Comparison of ENCODE assay signal across 9 cellular contexts in genomic region chr1:61081135-61081636, GRCh38. TPM values are rescaled to one million over a fixed set of nuclear protein-coding genes. Genes with fewer than 3 reads are reported as not detected.
A peak's percentile ranks its signal among the peaks of the same experiment; 100 is the strongest.
DNase-seq lines count a peak whose midpoint lies in the region; FAIRE-seq and TF ChIP-seq lines count a peak whose summit lies in the region.
"Had no signal": no experiment of that assay in that cellular context is flagged by ENCODE, and none has a peak within 500 bp of the region (broad histone marks: within the 10 kb centered on the region; RNA-seq: fewer than 3 reads in every experiment).

No MANE protein-coding gene starts in this region.

- H3K4me2 ChIP-seq in keratinocyte (ENCODE audit: control insufficient read depth, extremely low read depth, insufficient read depth, low read depth, low read length) = peak overlapping the region; percentile 96

- H3K79me2 ChIP-seq in keratinocyte (ENCODE audit: control insufficient read depth, insufficient read depth, low read length) = peaks cover 34% of the 10 kb centered on the region

- TF ChIP-seq POLR2A in testis (IDR thresholded peaks at IDR 0.05) = no peak

- H3K9ac ChIP-seq in keratinocyte (ENCODE audit: control insufficient read depth, extremely low read depth, insufficient read depth, low read length) = peak overlapping the region; percentile 68

- H3K36me3 ChIP-seq in keratinocyte (ENCODE audit: control insufficient read depth in 2 of 2, extremely low read depth in 1 of 2, insufficient read depth in 2 of 2, low read length in 2 of 2) (no peaks in the 10 kb centered on the region), testis (ENCODE audit: low read depth, missing control alignments) (no peaks in the 10 kb centered on the region)

- 1% methylated on average over 6 of the region's 6 CpGs for WGBS in testis, 2 donors

- H3K4me3 ChIP-seq in keratinocyte (ENCODE audit: control insufficient read depth in 2 of 3, extremely low read depth in 1 of 3, insufficient read depth in 2 of 3, low read depth in 1 of 3, low read length in 3 of 3) = peak overlapping the region; percentile 14 to 91 (median 52)
- H3K4me3 ChIP-seq in testis = peak overlapping the region; percentile 82 to 91

- no peak for DNase-seq in T-helper 2 cell treated with Interferon-gamma antibody and Interleukin-4, amounts not matched to agents 5 μg/mL and 100 μg/mL, for 36 hours (ENCODE audit: low spot score)
- DNase-seq in T-helper 2 cell (no peak), keratinocyte (ENCODE audit: low read depth, low spot score) (no peak), testis (no peak), activated gamma-delta T cell treated with Interleukin-2 at 50 U/mL for 16 hours (no peak), RCC 7860 (ENCODE audit: low spot score) (no peak), NCI-H2227 treated with DMSO at 0.1 percent for 48 hours (lab: John Stamatoyannopoulos, UW) (no peak)
- no peak for DNase-seq in activated T-helper 2 cell treated with anti-CD3 and anti-CD28 coated beads, Interferon-gamma antibody, Interleukin-2, Interleukin-4, amounts not matched to agents 10 μg/mL and 5 μg/mL and 100 μg/mL, durations not matched to agents 14 hours and 24 hours and 36 hours (ENCODE audit: low spot score)
- DNase-seq: DND-41 had no signal

- H3K9me3 ChIP-seq in keratinocyte (ENCODE audit: control insufficient read depth, low read depth, low read length) = no peaks in the 10 kb centered on the region
- no peaks in the 10 kb centered on the region for H3K9me3 ChIP-seq in testis

- H3K4me1 Mint-ChIP-seq in T-helper 2 cell treated with Interferon-gamma antibody and Interleukin-4, amounts not matched to agents 5 μg/mL and 100 μg/mL, for 36 hours (ENCODE audit: low read depth) = peaks cover 39% of the 10 kb centered on the region
- H3K4me1 Mint-ChIP-seq in activated T-helper 2 cell treated with anti-CD3 and anti-CD28 coated beads, Interferon-gamma antibody, Interleukin-2, Interleukin-4, amounts not matched to agents 10 μg/mL and 5 μg/mL and 100 μg/mL, durations not matched to agents 14 hours and 24 hours and 36 hours (ENCODE audit: low read depth) = peaks cover 45% of the 10 kb centered on the region

- H3K27me3 Mint-ChIP-seq in T-helper 2 cell treated with Interferon-gamma antibody and Interleukin-4, amounts not matched to agents 5 μg/mL and 100 μg/mL, for 36 hours (ENCODE audit: low read depth) = peaks cover 71% of the 10 kb centered on the region
- H3K27me3 Mint-ChIP-seq in activated T-helper 2 cell treated with anti-CD3 and anti-CD28 coated beads, Interferon-gamma antibody, Interleukin-2, Interleukin-4, amounts not matched to agents 10 μg/mL and 5 μg/mL and 100 μg/mL, durations not matched to agents 14 hours and 24 hours and 36 hours (ENCODE audit: low read depth) = peaks cover 59% of the 10 kb centered on the region

- no peaks in the 10 kb centered on the region for H3K9me3 Mint-ChIP-seq in T-helper 2 cell treated with Interferon-gamma antibody and Interleukin-4, amounts not matched to agents 5 μg/mL and 100 μg/mL, for 36 hours
- H3K9me3 Mint-ChIP-seq in activated T-helper 2 cell treated with anti-CD3 and anti-CD28 coated beads, Interferon-gamma antibody, Interleukin-2, Interleukin-4, amounts not matched to agents 10 μg/mL and 5 μg/mL and 100 μg/mL, durations not matched to agents 14 hours and 24 hours and 36 hours = no peaks in the 10 kb centered on the region

- no peaks in the 10 kb centered on the region for H4K20me1 ChIP-seq in keratinocyte (ENCODE audit: control insufficient read depth, extremely low read depth, insufficient read depth, low read length)

- TF ChIP-seq CTCF in keratinocyte (optimal IDR thresholded peaks at IDR 0.05 in 1 of 3, IDR thresholded peaks at IDR 0.05 in 1 of 3, conservative IDR thresholded peaks at IDR 0.05 in 1 of 3; ENCODE audit: extremely low read depth in 1 of 3, insufficient read depth in 2 of 3, low read length in 3 of 3) (no peak), testis (IDR thresholded peaks at IDR 0.05) (no peak)

- no peaks in the 10 kb centered on the region for H3K36me3 Mint-ChIP-seq in T-helper 2 cell treated with Interferon-gamma antibody and Interleukin-4, amounts not matched to agents 5 μg/mL and 100 μg/mL, for 36 hours (ENCODE audit: low read depth)
- peaks cover 2% of the 10 kb centered on the region for H3K36me3 Mint-ChIP-seq in activated T-helper 2 cell treated with anti-CD3 and anti-CD28 coated beads, Interferon-gamma antibody, Interleukin-2, Interleukin-4, amounts not matched to agents 10 μg/mL and 5 μg/mL and 100 μg/mL, durations not matched to agents 14 hours and 24 hours and 36 hours (ENCODE audit: low read depth)

- FAIRE-seq in keratinocyte (lab: Jason Lieb, UNC) (no peak), RCC 7860 (lab: Jason Lieb, UNC) (no peak)

- no peaks in the 10 kb centered on the region for H3K9me1 ChIP-seq in keratinocyte (ENCODE audit: control insufficient read depth, extremely low read depth, insufficient read depth, low read length)

- H2AFZ ChIP-seq in keratinocyte (ENCODE audit: control insufficient read depth, low read length) = peak overlapping the region; percentile 0

- dilution Hi-C loops in keratinocyte (cut with MboI; ENCODE audit: extremely low pct_ligation_motif_present, low sequenced_read_pairs) = no loop called here

- no peaks in the 10 kb centered on the region for H3K27me3 ChIP-seq in keratinocyte (ENCODE audit: control insufficient read depth, extremely low read depth, insufficient read depth, low read length)
- no peaks in the 10 kb centered on the region for H3K27me3 ChIP-seq in testis

- no peak overlapping the region for H3K27ac Mint-ChIP-seq in T-helper 2 cell treated with Interferon-gamma antibody and Interleukin-4, amounts not matched to agents 5 μg/mL and 100 μg/mL, for 36 hours
- no peak overlapping the region for H3K27ac Mint-ChIP-seq in activated T-helper 2 cell treated with anti-CD3 and anti-CD28 coated beads, Interferon-gamma antibody, Interleukin-2, Interleukin-4, amounts not matched to agents 10 μg/mL and 5 μg/mL and 100 μg/mL, durations not matched to agents 14 hours and 24 hours and 36 hours

- H3K27ac ChIP-seq in keratinocyte (ENCODE audit: control insufficient read depth, insufficient read depth, low read length) = peak overlapping the region; percentile 70
- peak overlapping the region; percentile 71 to 97 for H3K27ac ChIP-seq in testis

- peak overlapping the region; percentile 72 for H3K4me3 Mint-ChIP-seq in T-helper 2 cell treated with Interferon-gamma antibody and Interleukin-4, amounts not matched to agents 5 μg/mL and 100 μg/mL, for 36 hours
- peak overlapping the region; percentile 61 for H3K4me3 Mint-ChIP-seq in activated T-helper 2 cell treated with anti-CD3 and anti-CD28 coated beads, Interferon-gamma antibody, Interleukin-2, Interleukin-4, amounts not matched to agents 10 μg/mL and 5 μg/mL and 100 μg/mL, durations not matched to agents 14 hours and 24 hours and 36 hours (ENCODE audit: low read depth)

- H3K4me1 ChIP-seq in keratinocyte (ENCODE audit: control insufficient read depth, extremely low read depth, insufficient read depth, low read length) = peaks cover 51% of the 10 kb centered on the region
- peaks cover 41% of the 10 kb centered on the region for H3K4me1 ChIP-seq in testis

- intact Hi-C loops in activated T-helper 2 cell treated with anti-CD3 and anti-CD28 coated beads, Interferon-gamma antibody, Interleukin-2, Interleukin-4, amounts not matched to agents 10 μg/mL and 5 μg/mL and 100 μg/mL, durations not matched to agents 14 hours and 24 hours and 36 hours (cut with micrococcal nuclease) = loop anchor here (1.0 to 2.0 kb wide), 2 partner anchors 31 to 238 kb away; no protein-coding TSS in a partner anchor
- intact Hi-C loops in testis (cut with DNase I; ENCODE audit: low total_unique reads) = no loop called here

RNA-seq across cellular contexts. Expression of gene NFIA, which starts 1.2 kb away (rescaled TPM):
- total RNA-seq in activated T-helper 2 cell treated with anti-CD3 and anti-CD28 coated beads, Interferon-gamma antibody, Interleukin-2, Interleukin-4, amounts not matched to agents 10 μg/mL and 5 μg/mL and 100 μg/mL, durations not matched to agents 14 hours and 24 hours and 36 hours = 1.4 and 1.5 TPM in 2 replicates
- polyA plus RNA-seq in keratinocyte (14.7 to 15.8 TPM (median 15.0 TPM) in 3 replicates), testis (ENCODE audit: insufficient read depth, low read depth, low replicate concordance) (11.6 TPM)
- 11.6 TPM for polyA plus RNA-seq in keratinocyte (2011; ENCODE audit: low read depth)
- polyA plus RNA-seq in keratinocyte (2011; cell fraction: cytosol; rRNA removed) = 10.3 and 14.9 TPM in 2 replicates
- polyA plus RNA-seq in keratinocyte (2011; cell fraction: nucleus; rRNA removed) = 15.1 and 17.0 TPM in 2 replicates
- 9.8 and 10.0 TPM in 2 replicates for polyA plus RNA-seq in keratinocyte (2012; ENCODE audit: low replicate concordance)
- polyA minus RNA-seq in keratinocyte = 43.3 to 66.0 TPM (median 52.8 TPM) in 3 replicates
- 26.3 TPM for polyA minus RNA-seq in keratinocyte (2011; cell fraction: cytosol; rRNA and poly(A)+ RNA removed)
- 33.3 and 66.9 TPM in 2 replicates for polyA minus RNA-seq in keratinocyte (2011; cell fraction: nucleus; rRNA and poly(A)+ RNA removed)
- total RNA-seq in testis = 10 to 100 TPM; 53.5 to 78.9 TPM

Comparison
In these comparisons a context has a peak if more than half of its experiments do, and no peak if none do; other contexts are left out.
1. RNA of gene NFIA, which starts 1.2 kb away (total RNA-seq): 53.5 to 78.9 TPM in testis; 1.4 to 1.5 TPM in activated T-helper 2 cell treated with anti-CD3 and anti-CD28 coated beads, Interferon-gamma antibody, Interleukin-2, Interleukin-4, amounts not matched to agents 10 μg/mL and 5 μg/mL and 100 μg/mL, durations not matched to agents 14 hours and 24 hours and 36 hours; every median in the first group is over 10 times any median in the second.